ENCODE assay signal across 21 cellular contexts in genomic region chr4:152719291-152719690, GRCh38. TPM values are rescaled to one million over a fixed set of nuclear protein-coding genes. Genes with fewer than 3 reads are reported as not detected.
A peak's percentile ranks its signal among the peaks of the same experiment; 100 is the strongest.
DNase-seq lines count a peak whose midpoint lies in the region; FAIRE-seq and TF ChIP-seq lines count a peak whose summit lies in the region.
"Had no signal": no experiment of that assay in that cellular context is flagged by ENCODE, and none has a peak within 500 bp of the region (broad histone marks: within the 10 kb centered on the region; RNA-seq: fewer than 3 reads in every experiment).

No MANE protein-coding gene starts in this region.

- DNase-seq in HuH-7 (ENCODE audit: low spot score): peak; percentile 20
- DNase-seq in bronchial epithelial cell (ENCODE audit: low read depth): no peak
- no peak for DNase-seq in keratinocyte (ENCODE audit: low read depth, low spot score)
- DNase-seq in type B pancreatic cell (ENCODE audit: extremely low spot score, unreplicated experiment): no peak
- no peak for DNase-seq in dorsolateral prefrontal cortex
- no peak for DNase-seq in HPDE6-E6E7 (ENCODE audit: extremely low spot score)
- no peak for DNase-seq in DMS 273 treated with DMSO at 0.1 percent for 48 hours (lab: John Stamatoyannopoulos, UW)
- DNase-seq: C1 segment of cervical spinal cord; CD4-positive, alpha-beta memory T cell; COR-L47; EL; GDM1; KBM-7; NCI-H446 treated with DMSO at 0.1 percent for 48 hours; NCI-H526; NCI-H82; NK-92 treated with Interleukin-12 subunit alpha and Interleukin-12 subunit beta, amount 100 ng/mL, for 24 hours; Right ventricle myocardium superior; RPMI8226 had no signal

- H3K27ac Mint-ChIP-seq in type B pancreatic cell: peak overlapping the region; percentile 79
- H3K27ac Mint-ChIP-seq: CD4-positive, alpha-beta memory T cell had no signal

- no peak overlapping the region for H2AFZ ChIP-seq in keratinocyte (ENCODE audit: control insufficient read depth, low read length)

- peaks cover 8% of the 10 kb centered on the region for H3K4me1 Mint-ChIP-seq in type B pancreatic cell (ENCODE audit: unreplicated experiment)
- H3K4me1 Mint-ChIP-seq: CD4-positive, alpha-beta memory T cell had no signal

- dilution Hi-C loops in keratinocyte (cut with MboI; ENCODE audit: extremely low pct_ligation_motif_present, low sequenced_read_pairs): no loop called here

- H3K36me3 ChIP-seq in bronchial epithelial cell (ENCODE audit: control insufficient read depth, insufficient read depth, low read length): no peaks in the 10 kb centered on the region
- H3K36me3 ChIP-seq in keratinocyte (ENCODE audit: control insufficient read depth in 2 of 2, extremely low read depth in 1 of 2, insufficient read depth in 2 of 2, low read length in 2 of 2): no peaks in the 10 kb centered on the region

- no peaks in the 10 kb centered on the region for H3K27me3 ChIP-seq in bronchial epithelial cell (ENCODE audit: control insufficient read depth, insufficient read depth, low read length)
- H3K27me3 ChIP-seq in keratinocyte (ENCODE audit: control insufficient read depth, extremely low read depth, insufficient read depth, low read length): no peaks in the 10 kb centered on the region
- H3K27me3 ChIP-seq in dorsolateral prefrontal cortex: no peaks in the 10 kb centered on the region

- FAIRE-seq in bronchial epithelial cell (lab: Jason Lieb, UNC): peak; percentile 72
- FAIRE-seq in keratinocyte (lab: Jason Lieb, UNC): no peak
- FAIRE-seq: GM12891, H54 had no signal

- H3K4me3 Mint-ChIP-seq in type B pancreatic cell: no peak overlapping the region
- H3K4me3 Mint-ChIP-seq: CD4-positive, alpha-beta memory T cell had no signal

- H3K4me3 ChIP-seq in bronchial epithelial cell (ENCODE audit: low read depth, low read length): no peak overlapping the region
- no peak overlapping the region for H3K4me3 ChIP-seq in keratinocyte (ENCODE audit: control insufficient read depth in 2 of 3, extremely low read depth in 1 of 3, insufficient read depth in 2 of 3, low read depth in 1 of 3, low read length in 3 of 3)
- no peak overlapping the region for H3K4me3 ChIP-seq in dorsolateral prefrontal cortex

- H3K36me3 Mint-ChIP-seq in type B pancreatic cell: no peaks in the 10 kb centered on the region

- H3K4me2 ChIP-seq in keratinocyte (ENCODE audit: control insufficient read depth, extremely low read depth, insufficient read depth, low read depth, low read length): peak overlapping the region; percentile 83

- TF ChIP-seq CTCF in bronchial epithelial cell (IDR thresholded peaks at IDR 0.05; ENCODE audit: insufficient read depth, low read length, severe bottlenecking) (no peak), keratinocyte (optimal IDR thresholded peaks at IDR 0.05 in 1 of 3, IDR thresholded peaks at IDR 0.05 in 1 of 3, conservative IDR thresholded peaks at IDR 0.05 in 1 of 3; ENCODE audit: extremely low read depth in 1 of 3, insufficient read depth in 2 of 3, low read length in 3 of 3) (no peak), type B pancreatic cell (conservative IDR thresholded peaks at IDR 0.05) (no peak), dorsolateral prefrontal cortex (IDR thresholded peaks at IDR 0.05 in 54 of 56, conservative IDR thresholded peaks at IDR 0.05 in 2 of 56; ENCODE audit: low read depth in 1 of 56, partially characterized antibody in 56 of 56) (no peak)

- intact Hi-C loops in dorsolateral prefrontal cortex (cut with DNase I): no loop called here

- peaks cover 15% of the 10 kb centered on the region for H3K4me1 ChIP-seq in keratinocyte (ENCODE audit: control insufficient read depth, extremely low read depth, insufficient read depth, low read length)

- no peak overlapping the region for H3K9ac ChIP-seq in keratinocyte (ENCODE audit: control insufficient read depth, extremely low read depth, insufficient read depth, low read length)

- peaks cover 3% of the 10 kb centered on the region for H3K9me3 ChIP-seq in keratinocyte (ENCODE audit: control insufficient read depth, low read depth, low read length)

- peaks cover 12% of the 10 kb centered on the region for H3K9me3 Mint-ChIP-seq in type B pancreatic cell

- H3K27ac ChIP-seq in keratinocyte (ENCODE audit: control insufficient read depth, insufficient read depth, low read length): no peak overlapping the region
- no peak overlapping the region for H3K27ac ChIP-seq in dorsolateral prefrontal cortex

- no peaks in the 10 kb centered on the region for H3K27me3 Mint-ChIP-seq in type B pancreatic cell

- H3K79me2 ChIP-seq in keratinocyte (ENCODE audit: control insufficient read depth, insufficient read depth, low read length): no peaks in the 10 kb centered on the region

- H4K20me1 ChIP-seq in keratinocyte (ENCODE audit: control insufficient read depth, extremely low read depth, insufficient read depth, low read length): no peaks in the 10 kb centered on the region

- no peaks in the 10 kb centered on the region for H3K9me1 ChIP-seq in keratinocyte (ENCODE audit: control insufficient read depth, extremely low read depth, insufficient read depth, low read length)

RNA-seq across cellular contexts. Expression of gene TMEM154, which starts 39.5 kb away (rescaled TPM):
- total RNA-seq in bronchial epithelial cell (22.4 and 39.4 TPM in 2 replicates), type B pancreatic cell (ENCODE audit: low replicate concordance) (11.1 and 70.9 TPM in 2 replicates), dorsolateral prefrontal cortex (1 to 10 TPM in 70 of 120 experiments, under 1 TPM in 49, not detected in 1; 0.16 to 4.6 (median 1.2) TPM)
- polyA plus RNA-seq in keratinocyte: 41.9 to 106 TPM (median 52.5 TPM) in 3 replicates
- 43.2 TPM for polyA plus RNA-seq in keratinocyte (2011; ENCODE audit: low read depth)
- polyA plus RNA-seq in keratinocyte (2011; cell fraction: cytosol; rRNA removed): 27.5 and 70.7 TPM in 2 replicates
- polyA plus RNA-seq in keratinocyte (2011; cell fraction: nucleus; rRNA removed): 63.9 and 77.4 TPM in 2 replicates
- 33.8 and 66.2 TPM in 2 replicates for polyA plus RNA-seq in keratinocyte (2012; ENCODE audit: low replicate concordance)
- 50.2 to 103 TPM (median 66.3 TPM) in 3 replicates for polyA minus RNA-seq in keratinocyte
- 32.8 TPM for polyA minus RNA-seq in keratinocyte (2011; cell fraction: cytosol; rRNA and poly(A)+ RNA removed)
- polyA minus RNA-seq in keratinocyte (2011; cell fraction: nucleus; rRNA and poly(A)+ RNA removed): 62.8 and 110 TPM in 2 replicates
